ENCODE assay signal across 8 cellular contexts in the genomic region with DNA sequence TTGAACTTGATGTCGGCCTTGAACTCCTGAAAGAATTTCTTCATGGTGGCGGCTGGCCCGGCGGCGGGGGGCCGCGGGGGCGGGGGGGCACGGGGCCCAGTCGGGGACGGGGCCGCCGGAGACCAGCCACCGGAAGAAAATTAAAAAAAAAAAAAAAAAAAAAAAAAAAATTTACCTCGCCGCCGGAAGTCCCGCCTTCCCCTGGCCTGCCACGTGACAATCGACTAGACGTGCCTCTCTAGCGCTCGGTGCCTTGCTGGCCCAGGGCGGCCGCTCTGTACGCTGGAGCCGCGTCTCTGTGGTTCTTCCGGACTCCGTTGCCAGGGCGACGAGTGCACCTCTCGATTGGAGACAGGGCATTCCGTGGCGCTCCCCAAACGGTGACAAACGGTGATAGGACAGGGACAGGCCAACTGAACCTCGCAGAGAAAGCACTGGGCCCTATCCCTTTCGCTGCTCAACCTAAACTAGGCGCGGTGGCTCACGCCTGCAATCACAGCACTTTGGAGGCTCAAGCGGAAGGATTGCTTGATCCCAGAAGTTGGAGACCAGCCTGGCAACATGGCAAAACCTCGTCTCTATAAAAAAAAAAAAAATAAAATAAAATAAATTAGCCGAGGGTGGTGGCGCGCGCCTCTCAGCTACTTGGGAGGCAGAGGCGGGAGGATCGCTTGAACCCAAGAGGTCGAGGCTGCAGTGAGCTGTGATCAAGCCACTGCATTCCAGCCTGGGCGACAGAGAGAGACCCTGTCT. TPM values are rescaled to one million over a fixed set of nuclear protein-coding genes. Genes with fewer than 3 reads are reported as not detected.
DNase-seq lines count a peak whose midpoint lies in the region; ATAC-seq, FAIRE-seq and TF ChIP-seq lines count a peak whose summit lies in the region.

A gene with protein sequence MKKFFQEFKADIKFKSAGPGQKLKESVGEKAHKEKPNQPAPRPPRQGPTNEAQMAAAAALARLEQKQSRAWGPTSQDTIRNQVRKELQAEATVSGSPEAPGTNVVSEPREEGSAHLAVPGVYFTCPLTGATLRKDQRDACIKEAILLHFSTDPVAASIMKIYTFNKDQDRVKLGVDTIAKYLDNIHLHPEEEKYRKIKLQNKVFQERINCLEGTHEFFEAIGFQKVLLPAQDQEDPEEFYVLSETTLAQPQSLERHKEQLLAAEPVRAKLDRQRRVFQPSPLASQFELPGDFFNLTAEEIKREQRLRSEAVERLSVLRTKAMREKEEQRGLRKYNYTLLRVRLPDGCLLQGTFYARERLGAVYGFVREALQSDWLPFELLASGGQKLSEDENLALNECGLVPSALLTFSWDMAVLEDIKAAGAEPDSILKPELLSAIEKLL (minus strand): TSS at position 141 of the 753 bp plus-strand sequence. CDS start 97 bp downstream, at position 44.

- no peaks in the 10 kb centered on the region for H3K9me3 ChIP-seq in pancreas
- no peaks in the 10 kb centered on the region for H3K9me3 ChIP-seq in tibial artery

- peak; percentile 92 for ATAC-seq in HG02759 (IDR thresholded peaks at IDR 0.05; ENCODE audit: unreplicated experiment)
- ATAC-seq in Right ventricle myocardium superior (ENCODE audit: poor library complexity) = peak; percentile 92
- ATAC-seq in pancreas = peak; percentile 93 to 95 (median 94)

- 9 to 10% methylated on average over 47 to 52 of the region's 52 CpGs for WGBS in pancreas, 2 donors

- H3K4me1 ChIP-seq in pancreas = peaks cover 0 to 10% (median 3%) of the 10 kb centered on the region in 3 donors
- peaks cover 0 to 27% (median 24%) of the 10 kb centered on the region in 4 donors for H3K4me1 ChIP-seq in tibial artery

- POLR2A ChIA-PET in GM10248 (lab: Yijun Ruan, JAX) = interaction anchor here (1.1 to 1.4 kb wide), 2 partner anchors 14 to 76 kb away, joined by 3 to 4 read pairs; no protein-coding TSS in a partner anchor

- intact Hi-C loops in Right ventricle myocardium superior (cut with DNase I) = no loop called here
- intact Hi-C loops in pancreas (cut with DNase I) = no loop called here
- intact Hi-C loops in tibial artery (cut with DNase I; ENCODE audit: low total_unique reads) = no loop called here

- FAIRE-seq in pancreas (lab: Jason Lieb, UNC) = no peak

- TF ChIP-seq CTCF in GM10248 (IDR thresholded peaks at IDR 0.05; ENCODE audit: control extremely low read depth, extremely low read depth, low read depth, missing control alignments) (no peak), pancreas (IDR thresholded peaks at IDR 0.05) (no peak), tibial artery (IDR thresholded peaks at IDR 0.05) (no peak)

- peak within 1 kb of the TSS; percentile 35 to 58 (median 50) for H3K4me3 ChIP-seq in pancreas
- H3K4me3 ChIP-seq in tibial artery = peak within 1 kb of the TSS; percentile 79 to 94

- DNase-seq in GM10248 (ENCODE audit: extremely low spot score) (peak; percentile 99), NCI-H1417 (lab: John Stamatoyannopoulos, UW) (peak; percentile 97 to 99 (median 99)), SW 1271 (lab: John Stamatoyannopoulos, UW) (peak; percentile 92 to 96), Right ventricle myocardium superior (peak; percentile 99), pancreas (peak; percentile 94 to 99 (median 98)), tibial artery (peak; percentile 98 to 99)
- peak; percentile 93 for DNase-seq in activated naive CD8-positive, alpha-beta T cell treated with anti-CD3 and anti-CD28 coated beads, Interleukin-2, amount 50 U/mL, for 16 hours (ENCODE audit: low read depth, low spot score)

- CTCF ChIA-PET in GM10248 (lab: Yijun Ruan, JAX) = interaction anchor here (1.5 kb wide), 1 partner anchor 67 kb away, joined by 3 read pairs; no protein-coding TSS in a partner anchor

- H3K27ac ChIP-seq in pancreas (peak within 1 kb of the TSS in 3 of 4 donors; percentile 64 to 70 (median 64)), tibial artery (peak within 1 kb of the TSS; percentile 85 to 89)

- H3K27me3 ChIP-seq in pancreas = no peaks in the 10 kb centered on the region
- H3K27me3 ChIP-seq in tibial artery = no peaks in the 10 kb centered on the region

- peaks cover 0 to 7% (median 4%) of the 10 kb centered on the region in 3 donors for H3K36me3 ChIP-seq in pancreas
- peaks cover 14 to 19% (median 15%) of the 10 kb centered on the region in 3 donors for H3K36me3 ChIP-seq in tibial artery

RNA-seq across cellular contexts. Expression of the gene that starts here (rescaled TPM):
- 120 TPM for total RNA-seq in Right ventricle myocardium superior
- 10 to 100 TPM; 57.2 to 79.3 (median 67.0) TPM for total RNA-seq in pancreas
- polyA plus RNA-seq in pancreas = 100 to 1,000 TPM; 110 to 130 TPM

Comparison
In these comparisons a context has a peak if more than half of its experiments do, and no peak if none do; other contexts are left out.
1. Peak in every context shown above with its lines: DNase-seq, ATAC-seq, H3K4me3 ChIP-seq and H3K27ac ChIP-seq.